ENCODE assay signal across 31 cellular contexts in genomic region chr11:17781626-17782025, GRCh38. TPM values are rescaled to one million over a fixed set of nuclear protein-coding genes. Genes with fewer than 3 reads are reported as not detected.
"Had no signal": no experiment of that assay in that cellular context is flagged by ENCODE, and none has a peak within 500 bp of the region (broad histone marks: within the 10 kb centered on the region; RNA-seq: fewer than 3 reads in every experiment).

No MANE protein-coding gene starts in this region.

- DNase-seq: activated gamma-delta T cell; activated gamma-delta T cell treated with Interleukin-2 at 50 U/mL for 16 hours; activated naive CD4-positive, alpha-beta T cell; activated naive CD4-positive, alpha-beta T cell treated with anti-CD3 and anti-CD28 coated beads for 36 hours; activated naive CD4-positive, alpha-beta T cell treated with anti-CD3 and anti-CD28 coated beads, Interleukin-2, amount 10 ng/mL, durations not matched to agents 7 days and 5 days; activated naive CD4-positive, alpha-beta T cell treated with anti-CD3 and anti-CD28 coated beads, Interleukin-2, amount 50 U/mL, for 16 hours; activated naive CD4-positive, alpha-beta T cell treated with Interleukin-2 at 50 U/mL for 16 hours; activated naive CD8-positive, alpha-beta T cell treated with anti-CD3 and anti-CD28 coated beads for 36 hours; activated naive CD8-positive, alpha-beta T cell treated with anti-CD3 and anti-CD28 coated beads, Interleukin-2, amount 10 ng/mL, durations not matched to agents 7 days and 5 days; activated naive CD8-positive, alpha-beta T cell treated with anti-CD3 and anti-CD28 coated beads, Interleukin-2, amount 50 U/mL, for 24 hours; activated T-cell treated with anti-CD3 and anti-CD28 coated beads for 4 hours; activated T-cell treated with anti-CD3 and anti-CD28 coated beads, Interleukin-2, amount 50 U/mL, for 1 hour; activated T-cell treated with anti-CD3 and anti-CD28 coated beads, Interleukin-2, amount 50 U/mL, for 24 hours; activated T-cell treated with anti-CD3 and anti-CD28 coated beads, Interleukin-2, amount 50 U/mL, for 4 hours; activated T-cell treated with anti-CD3 and anti-CD28 coated beads, Interleukin-2, amount 50 U/mL, for 48 hours; activated T-cell treated with anti-CD3 and anti-CD28 coated beads, Interleukin-2, amount 50 U/mL, for 72 hours; adrenal gland; amniotic stem cell; body of pancreas; brain microvascular endothelial cell; central memory CD4-positive, alpha-beta T cell had no signal

- H3K27me3 ChIP-seq: adrenal gland, ascending aorta, body of pancreas, brain microvascular endothelial cell, breast epithelium, cardiac muscle cell had no signal

- H3K36me3 ChIP-seq: adrenal gland, brain microvascular endothelial cell, breast epithelium, cardiac muscle cell had no signal

- FAIRE-seq: astrocyte, bronchial epithelial cell had no signal

- ATAC-seq: activated naive CD4-positive, alpha-beta T cell treated with anti-CD3 and anti-CD28 coated beads, Interleukin-2, amount 50 U/mL, for 72 hours; activated naive CD8-positive, alpha-beta T cell treated with anti-CD3 and anti-CD28 coated beads, Interleukin-2, amount 50 U/mL, for 24 hours; activated T-cell treated with anti-CD3 and anti-CD28 coated beads, Interleukin-2, amount 50 U/mL, for 4 hours; activated T-cell treated with anti-CD3 and anti-CD28 coated beads, Interleukin-2, amount 50 U/mL, for 72 hours; activated T-helper 17 cell treated with anti-CD3 and anti-CD28 coated beads, Interleukin-2, amount 50 U/mL, for 72 hours; body of pancreas had no signal

- H3K4me3 ChIP-seq: adrenal gland, ascending aorta, body of pancreas, breast epithelium, cardiac muscle cell had no signal

- H3K9me3 ChIP-seq: adrenal gland, ascending aorta, body of pancreas, breast epithelium had no signal

- H3K27ac ChIP-seq: adrenal gland, ascending aorta, body of pancreas, brain microvascular endothelial cell, breast epithelium, cardiac muscle cell had no signal

- H3K4me1 ChIP-seq: adrenal gland, ascending aorta, body of pancreas, breast epithelium had no signal

RNA-seq across cellular contexts. Expression of gene KCNC1, which starts 47.0 kb away (rescaled TPM):
- total RNA-seq: activated naive CD4-positive, alpha-beta T cell treated with anti-CD3 and anti-CD28 coated beads for 36 hours; activated naive CD4-positive, alpha-beta T cell treated with anti-CD3 and anti-CD28 coated beads, Interleukin-2, amount 50 U/mL, for 72 hours; activated naive CD8-positive, alpha-beta T cell treated with anti-CD3 and anti-CD28 coated beads for 36 hours; activated naive CD8-positive, alpha-beta T cell treated with anti-CD3 and anti-CD28 coated beads, Interleukin-2, amount 10 ng/mL, durations not matched to agents 7 days and 5 days; activated T-cell treated with anti-CD3 and anti-CD28 coated beads, Interleukin-2, amount 50 U/mL, for 4 hours; activated T-cell treated with anti-CD3 and anti-CD28 coated beads, Interleukin-2, amount 50 U/mL, for 72 hours; activated T-helper 1 cell treated with anti-CD3 and anti-CD28 coated beads, Interleukin-12 subunit alpha, Interleukin-12 subunit beta, Interleukin-2, Interleukin-4 antibody, amounts not matched to agents 30 ng/mL and 10 ng/mL and 1 ng/mL, durations not matched to agents 14 hours and 24 hours and 36 hours; activated T-helper 17 cell treated with anti-CD3 and anti-CD28 coated beads, Interleukin-2, amount 50 U/mL, for 72 hours; activated T-helper 2 cell treated with anti-CD3 and anti-CD28 coated beads, Interferon-gamma antibody, Interleukin-2, Interleukin-4, amounts not matched to agents 10 μg/mL and 5 μg/mL and 100 μg/mL, durations not matched to agents 14 hours and 24 hours and 36 hours; aorta; ascending aorta; bronchial epithelial cell; cardiac muscle cell had no signal
- polyA plus RNA-seq: aorta had no signal
